1 cellular context compared by ENCODE assay signal in the genomic region with DNA sequence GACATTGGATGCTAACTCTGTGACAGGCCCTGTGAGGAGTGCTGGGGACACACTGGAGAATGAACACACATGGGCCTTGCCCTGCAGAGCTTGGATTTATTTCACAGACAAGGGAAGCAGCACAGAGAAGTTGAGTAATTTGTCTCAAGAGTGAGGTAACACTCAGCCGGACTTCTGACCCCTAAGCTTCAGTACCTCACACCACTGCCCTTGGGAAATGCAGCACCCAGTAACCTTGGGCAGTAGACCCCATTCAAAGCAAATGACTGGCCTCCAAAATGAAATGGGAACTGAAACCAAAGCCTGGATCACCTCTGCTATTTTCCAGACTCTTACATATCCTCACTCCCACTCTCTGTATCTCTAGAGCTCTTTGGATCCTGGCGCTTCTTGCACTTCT.
A peak's percentile ranks its signal among the peaks of the same experiment; 100 is the strongest.
TF ChIP-seq lines count a peak whose summit lies in the region.

No MANE protein-coding gene starts in this region.

TF ChIP-seq in HepG2, 621 proteins besides CTCF, POLR2A, EP300 and RAD21 (continued from another document and continues in another):
- no peak for TF ChIP-seq ZNF749 (CRISPR knock-in tag; IDR thresholded peaks at IDR 0.05; ENCODE audit: borderline replicate concordance)
- no peak for TF ChIP-seq AHR (CRISPR knock-in tag; IDR thresholded peaks at IDR 0.05)
- TF ChIP-seq PTBP1 (IDR thresholded peaks at IDR 0.05; ENCODE audit: low read depth, low read length, poor library complexity, severe bottlenecking): no peak
- no peak for TF ChIP-seq CREB1 (IDR thresholded peaks at IDR 0.05)
- TF ChIP-seq CREB1 (CRISPR knock-in tag; IDR thresholded peaks at IDR 0.05): no peak
- TF ChIP-seq ATAD3A (CRISPR knock-in tag; IDR thresholded peaks at IDR 0.05): no peak
- no peak for TF ChIP-seq NFAT5 (CRISPR knock-in tag; IDR thresholded peaks at IDR 0.05)
- TF ChIP-seq MLLT10 (CRISPR knock-in tag; IDR thresholded peaks at IDR 0.05): no peak
- TF ChIP-seq SOX13 (IDR thresholded peaks at IDR 0.05): no peak
- TF ChIP-seq SOX13 (CRISPR knock-in tag; conservative IDR thresholded peaks at IDR 0.05 in 1 of 2, IDR thresholded peaks at IDR 0.05 in 1 of 2): peak in 1 of 2 experiments; percentile 57; a peak in 1 of 4 replicates
- TF ChIP-seq ZNF160 (CRISPR knock-in tag; IDR thresholded peaks at IDR 0.05): no peak
- no peak for TF ChIP-seq ZNF570 (CRISPR knock-in tag; IDR thresholded peaks at IDR 0.05; ENCODE audit: borderline replicate concordance)
- TF ChIP-seq CBX1 (IDR thresholded peaks at IDR 0.05; ENCODE audit: low read depth): no peak
- peak; percentile 33; the same call in 1 of the 2 replicates for TF ChIP-seq JUND (CRISPR knock-in tag; IDR thresholded peaks at IDR 0.05)
- TF ChIP-seq ISL2 (CRISPR knock-in tag; IDR thresholded peaks at IDR 0.05): peak; percentile 45; the same call in 1 of the 2 replicates
- TF ChIP-seq PRDM10 (CRISPR knock-in tag; IDR thresholded peaks at IDR 0.05; ENCODE audit: low read depth): no peak
- no peak; the same call in 1 of the 2 replicates for TF ChIP-seq ZNF619 (CRISPR knock-in tag; IDR thresholded peaks at IDR 0.05)
- TF ChIP-seq ZNF747 (CRISPR knock-in tag; IDR thresholded peaks at IDR 0.05; ENCODE audit: borderline replicate concordance): no peak
- TF ChIP-seq, protein P1, sequence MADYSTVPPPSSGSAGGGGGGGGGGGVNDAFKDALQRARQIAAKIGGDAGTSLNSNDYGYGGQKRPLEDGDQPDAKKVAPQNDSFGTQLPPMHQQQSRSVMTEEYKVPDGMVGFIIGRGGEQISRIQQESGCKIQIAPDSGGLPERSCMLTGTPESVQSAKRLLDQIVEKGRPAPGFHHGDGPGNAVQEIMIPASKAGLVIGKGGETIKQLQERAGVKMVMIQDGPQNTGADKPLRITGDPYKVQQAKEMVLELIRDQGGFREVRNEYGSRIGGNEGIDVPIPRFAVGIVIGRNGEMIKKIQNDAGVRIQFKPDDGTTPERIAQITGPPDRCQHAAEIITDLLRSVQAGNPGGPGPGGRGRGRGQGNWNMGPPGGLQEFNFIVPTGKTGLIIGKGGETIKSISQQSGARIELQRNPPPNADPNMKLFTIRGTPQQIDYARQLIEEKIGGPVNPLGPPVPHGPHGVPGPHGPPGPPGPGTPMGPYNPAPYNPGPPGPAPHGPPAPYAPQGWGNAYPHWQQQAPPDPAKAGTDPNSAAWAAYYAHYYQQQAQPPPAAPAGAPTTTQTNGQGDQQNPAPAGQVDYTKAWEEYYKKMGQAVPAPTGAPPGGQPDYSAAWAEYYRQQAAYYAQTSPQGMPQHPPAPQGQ (CRISPR knock-in tag; IDR thresholded peaks at IDR 0.05; ENCODE audit: borderline replicate concordance): no peak
- TF ChIP-seq ZNF430 (CRISPR knock-in tag; IDR thresholded peaks at IDR 0.05): no peak
- no peak for TF ChIP-seq EZH2 (conservative IDR thresholded peaks at IDR 0.05; ENCODE audit: low read depth, low read length)
- TF ChIP-seq ZNF460 (CRISPR knock-in tag; IDR thresholded peaks at IDR 0.05; ENCODE audit: borderline replicate concordance): no peak
- no peak for TF ChIP-seq MYC (CRISPR knock-in tag; IDR thresholded peaks at IDR 0.05; ENCODE audit: borderline replicate concordance)
- no peak for TF ChIP-seq POLR2AphosphoS2 (IDR thresholded peaks at IDR 0.05; ENCODE audit: low read depth, low read length)
- TF ChIP-seq RORA (CRISPR knock-in tag; IDR thresholded peaks at IDR 0.05): no peak
- no peak for TF ChIP-seq ZNF740 (CRISPR knock-in tag; IDR thresholded peaks at IDR 0.05)
- TF ChIP-seq NFE2L1 (CRISPR knock-in tag; IDR thresholded peaks at IDR 0.05; ENCODE audit: borderline replicate concordance): no peak
- no peak for TF ChIP-seq ZNF230 (CRISPR knock-in tag; IDR thresholded peaks at IDR 0.05)
- TF ChIP-seq NFYC (CRISPR knock-in tag; IDR thresholded peaks at IDR 0.05): no peak
- TF ChIP-seq, protein P2, sequence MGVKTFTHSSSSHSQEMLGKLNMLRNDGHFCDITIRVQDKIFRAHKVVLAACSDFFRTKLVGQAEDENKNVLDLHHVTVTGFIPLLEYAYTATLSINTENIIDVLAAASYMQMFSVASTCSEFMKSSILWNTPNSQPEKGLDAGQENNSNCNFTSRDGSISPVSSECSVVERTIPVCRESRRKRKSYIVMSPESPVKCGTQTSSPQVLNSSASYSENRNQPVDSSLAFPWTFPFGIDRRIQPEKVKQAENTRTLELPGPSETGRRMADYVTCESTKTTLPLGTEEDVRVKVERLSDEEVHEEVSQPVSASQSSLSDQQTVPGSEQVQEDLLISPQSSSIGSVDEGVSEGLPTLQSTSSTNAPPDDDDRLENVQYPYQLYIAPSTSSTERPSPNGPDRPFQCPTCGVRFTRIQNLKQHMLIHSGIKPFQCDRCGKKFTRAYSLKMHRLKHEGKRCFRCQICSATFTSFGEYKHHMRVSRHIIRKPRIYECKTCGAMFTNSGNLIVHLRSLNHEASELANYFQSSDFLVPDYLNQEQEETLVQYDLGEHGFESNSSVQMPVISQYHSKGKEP (CRISPR knock-in tag; IDR thresholded peaks at IDR 0.05): no peak
- no peak for TF ChIP-seq CREM (IDR thresholded peaks at IDR 0.05)
- TF ChIP-seq CREM (CRISPR knock-in tag; IDR thresholded peaks at IDR 0.05): no peak
- no peak for TF ChIP-seq STAG1 (CRISPR knock-in tag; IDR thresholded peaks at IDR 0.05)
- TF ChIP-seq, protein P3, sequence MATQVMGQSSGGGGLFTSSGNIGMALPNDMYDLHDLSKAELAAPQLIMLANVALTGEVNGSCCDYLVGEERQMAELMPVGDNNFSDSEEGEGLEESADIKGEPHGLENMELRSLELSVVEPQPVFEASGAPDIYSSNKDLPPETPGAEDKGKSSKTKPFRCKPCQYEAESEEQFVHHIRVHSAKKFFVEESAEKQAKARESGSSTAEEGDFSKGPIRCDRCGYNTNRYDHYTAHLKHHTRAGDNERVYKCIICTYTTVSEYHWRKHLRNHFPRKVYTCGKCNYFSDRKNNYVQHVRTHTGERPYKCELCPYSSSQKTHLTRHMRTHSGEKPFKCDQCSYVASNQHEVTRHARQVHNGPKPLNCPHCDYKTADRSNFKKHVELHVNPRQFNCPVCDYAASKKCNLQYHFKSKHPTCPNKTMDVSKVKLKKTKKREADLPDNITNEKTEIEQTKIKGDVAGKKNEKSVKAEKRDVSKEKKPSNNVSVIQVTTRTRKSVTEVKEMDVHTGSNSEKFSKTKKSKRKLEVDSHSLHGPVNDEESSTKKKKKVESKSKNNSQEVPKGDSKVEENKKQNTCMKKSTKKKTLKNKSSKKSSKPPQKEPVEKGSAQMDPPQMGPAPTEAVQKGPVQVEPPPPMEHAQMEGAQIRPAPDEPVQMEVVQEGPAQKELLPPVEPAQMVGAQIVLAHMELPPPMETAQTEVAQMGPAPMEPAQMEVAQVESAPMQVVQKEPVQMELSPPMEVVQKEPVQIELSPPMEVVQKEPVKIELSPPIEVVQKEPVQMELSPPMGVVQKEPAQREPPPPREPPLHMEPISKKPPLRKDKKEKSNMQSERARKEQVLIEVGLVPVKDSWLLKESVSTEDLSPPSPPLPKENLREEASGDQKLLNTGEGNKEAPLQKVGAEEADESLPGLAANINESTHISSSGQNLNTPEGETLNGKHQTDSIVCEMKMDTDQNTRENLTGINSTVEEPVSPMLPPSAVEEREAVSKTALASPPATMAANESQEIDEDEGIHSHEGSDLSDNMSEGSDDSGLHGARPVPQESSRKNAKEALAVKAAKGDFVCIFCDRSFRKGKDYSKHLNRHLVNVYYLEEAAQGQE (IDR thresholded peaks at IDR 0.05; ENCODE audit: borderline replicate concordance in 1 of 2, low read depth in 1 of 2, low read length in 2 of 2): no peak
- TF ChIP-seq U2AF2 (IDR thresholded peaks at IDR 0.05; ENCODE audit: low read depth, low read length): no peak
- TF ChIP-seq, protein P4, sequence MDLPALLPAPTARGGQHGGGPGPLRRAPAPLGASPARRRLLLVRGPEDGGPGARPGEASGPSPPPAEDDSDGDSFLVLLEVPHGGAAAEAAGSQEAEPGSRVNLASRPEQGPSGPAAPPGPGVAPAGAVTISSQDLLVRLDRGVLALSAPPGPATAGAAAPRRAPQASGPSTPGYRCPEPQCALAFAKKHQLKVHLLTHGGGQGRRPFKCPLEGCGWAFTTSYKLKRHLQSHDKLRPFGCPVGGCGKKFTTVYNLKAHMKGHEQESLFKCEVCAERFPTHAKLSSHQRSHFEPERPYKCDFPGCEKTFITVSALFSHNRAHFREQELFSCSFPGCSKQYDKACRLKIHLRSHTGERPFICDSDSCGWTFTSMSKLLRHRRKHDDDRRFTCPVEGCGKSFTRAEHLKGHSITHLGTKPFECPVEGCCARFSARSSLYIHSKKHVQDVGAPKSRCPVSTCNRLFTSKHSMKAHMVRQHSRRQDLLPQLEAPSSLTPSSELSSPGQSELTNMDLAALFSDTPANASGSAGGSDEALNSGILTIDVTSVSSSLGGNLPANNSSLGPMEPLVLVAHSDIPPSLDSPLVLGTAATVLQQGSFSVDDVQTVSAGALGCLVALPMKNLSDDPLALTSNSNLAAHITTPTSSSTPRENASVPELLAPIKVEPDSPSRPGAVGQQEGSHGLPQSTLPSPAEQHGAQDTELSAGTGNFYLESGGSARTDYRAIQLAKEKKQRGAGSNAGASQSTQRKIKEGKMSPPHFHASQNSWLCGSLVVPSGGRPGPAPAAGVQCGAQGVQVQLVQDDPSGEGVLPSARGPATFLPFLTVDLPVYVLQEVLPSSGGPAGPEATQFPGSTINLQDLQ (CRISPR knock-in tag; IDR thresholded peaks at IDR 0.05): no peak
- no peak for TF ChIP-seq NCOA5 (CRISPR knock-in tag; IDR thresholded peaks at IDR 0.05)
- TF ChIP-seq SMAD9 (CRISPR knock-in tag; IDR thresholded peaks at IDR 0.05): no peak
- no peak for TF ChIP-seq KDM4B (CRISPR knock-in tag; IDR thresholded peaks at IDR 0.05)
- TF ChIP-seq DDIT3 (CRISPR knock-in tag; IDR thresholded peaks at IDR 0.05): no peak
